In genomic region chr10:121998462-121998861, GRCh38 we compare ENCODE assay signal across 19 cellular contexts. TPM values are rescaled to one million over a fixed set of nuclear protein-coding genes. Genes with fewer than 3 reads are reported as not detected.
"Had no signal": no experiment of that assay in that cellular context is flagged by ENCODE, and none has a peak within 500 bp of the region (broad histone marks: within the 10 kb centered on the region; RNA-seq: fewer than 3 reads in every experiment).

No MANE protein-coding gene starts in this region.

- H3K4me1 Mint-ChIP-seq: activated B cell treated with CpG ODN at 0.5 μM for 24 hours; activated CD4-positive, alpha-beta T cell treated with anti-CD3 and anti-CD28 coated beads, Interleukin-2, amount 10 ng/mL, durations not matched to agents 24 days and 14 days; activated naive CD4-positive, alpha-beta T cell treated with anti-CD3 and anti-CD28 coated beads, Interleukin-2, amount 10 ng/mL, durations not matched to agents 7 days and 5 days; activated T-helper 17 cell treated with anti-CD3 and anti-CD28 coated beads, Interleukin-2, amount 50 U/mL, for 72 hours; natural killer cell; stimulated activated naive CD8-positive, alpha-beta T cell treated with anti-CD3 and anti-CD28 coated beads, Interleukin-15, amount 100 ng/mL, for 72 hours had no signal

- H3K27ac ChIP-seq: adrenal gland, dorsolateral prefrontal cortex, hepatocyte, lower lobe of right lung, tibial nerve had no signal

- H3K4me2 ChIP-seq: hepatocyte had no signal

- H3K27me3 Mint-ChIP-seq: activated CD4-positive, alpha-beta T cell treated with anti-CD3 and anti-CD28 coated beads, Interleukin-2, amount 10 ng/mL, durations not matched to agents 24 days and 14 days had no signal

- H3K4me3 ChIP-seq: adrenal gland, dorsolateral prefrontal cortex, hepatocyte, lower lobe of right lung, tibial nerve had no signal

- H3K36me3 ChIP-seq: adrenal gland, lower lobe of right lung, tibial nerve had no signal

- H3K4me3 Mint-ChIP-seq: activated B cell treated with CpG ODN at 0.5 μM for 24 hours; activated CD4-positive, alpha-beta T cell treated with anti-CD3 and anti-CD28 coated beads, Interleukin-2, amount 10 ng/mL, durations not matched to agents 24 days and 14 days; activated naive CD4-positive, alpha-beta T cell treated with anti-CD3 and anti-CD28 coated beads, Interleukin-2, amount 10 ng/mL, durations not matched to agents 7 days and 5 days; activated T-helper 17 cell treated with anti-CD3 and anti-CD28 coated beads, Interleukin-2, amount 50 U/mL, for 72 hours; brain; natural killer cell; stimulated activated naive CD8-positive, alpha-beta T cell treated with anti-CD3 and anti-CD28 coated beads, Interleukin-15, amount 100 ng/mL, for 72 hours had no signal

- H3K36me3 Mint-ChIP-seq: activated naive CD4-positive, alpha-beta T cell treated with anti-CD3 and anti-CD28 coated beads, Interleukin-2, amount 10 ng/mL, durations not matched to agents 7 days and 5 days had no signal

- H3K79me2 ChIP-seq: hepatocyte had no signal

- H3K27me3 ChIP-seq: adrenal gland, hepatocyte, tibial nerve had no signal

- ATAC-seq: activated T-helper 17 cell treated with anti-CD3 and anti-CD28 coated beads, Interleukin-2, amount 50 U/mL, for 72 hours; lower lobe of right lung; natural killer cell; stimulated activated naive CD8-positive, alpha-beta T cell treated with anti-CD3 and anti-CD28 coated beads, Interleukin-15, amount 100 ng/mL, for 72 hours had no signal

- DNase-seq: activated B cell treated with CpG ODN at 0.5 μM for 24 hours; activated CD4-positive, alpha-beta T cell treated with anti-CD3 and anti-CD28 coated beads, Interleukin-2, amount 10 ng/mL, durations not matched to agents 24 days and 14 days; activated CD8-positive, alpha-beta memory T cell treated with anti-CD3 and anti-CD28 coated beads for 24 hours; activated naive CD4-positive, alpha-beta T cell treated with anti-CD3 and anti-CD28 coated beads, Interleukin-2, amount 10 ng/mL, durations not matched to agents 7 days and 5 days; adrenal gland; dorsolateral prefrontal cortex; foreskin melanocyte; kidney; lower lobe of right lung; natural killer cell; stimulated activated CD4-positive, alpha-beta T cell treated with anti-CD3 and anti-CD28 coated beads, Interleukin-4, amount 100 ng/mL, for 24 hours; stimulated activated naive CD8-positive, alpha-beta T cell treated with anti-CD3 and anti-CD28 coated beads, Interleukin-15, amount 100 ng/mL, for 72 hours; T-helper 2 cell had no signal

- H3K27ac Mint-ChIP-seq: activated B cell treated with CpG ODN at 0.5 μM for 24 hours; activated CD4-positive, alpha-beta T cell treated with anti-CD3 and anti-CD28 coated beads, Interleukin-2, amount 10 ng/mL, durations not matched to agents 24 days and 14 days; activated naive CD4-positive, alpha-beta T cell treated with anti-CD3 and anti-CD28 coated beads, Interleukin-2, amount 10 ng/mL, durations not matched to agents 7 days and 5 days; activated T-helper 17 cell treated with anti-CD3 and anti-CD28 coated beads, Interleukin-2, amount 50 U/mL, for 72 hours; natural killer cell; progenitor cell of endocrine pancreas; stimulated activated naive CD8-positive, alpha-beta T cell treated with anti-CD3 and anti-CD28 coated beads, Interleukin-15, amount 100 ng/mL, for 72 hours had no signal

- H2AFZ ChIP-seq: hepatocyte had no signal

RNA-seq across cellular contexts. Expression of gene TACC2, which starts 9.5 kb away (rescaled TPM):
- total RNA-seq: activated B cell treated with CpG ODN at 0.5 μM for 24 hours; activated CD4-positive, alpha-beta T cell treated with anti-CD3 and anti-CD28 coated beads, Interleukin-2, amount 10 ng/mL, durations not matched to agents 24 days and 14 days; activated T-helper 17 cell treated with anti-CD3 and anti-CD28 coated beads, Interleukin-2, amount 50 U/mL, for 72 hours; mononuclear cell; natural killer cell had no signal
